8 cellular contexts compared by ENCODE assay signal in the genomic region with DNA sequence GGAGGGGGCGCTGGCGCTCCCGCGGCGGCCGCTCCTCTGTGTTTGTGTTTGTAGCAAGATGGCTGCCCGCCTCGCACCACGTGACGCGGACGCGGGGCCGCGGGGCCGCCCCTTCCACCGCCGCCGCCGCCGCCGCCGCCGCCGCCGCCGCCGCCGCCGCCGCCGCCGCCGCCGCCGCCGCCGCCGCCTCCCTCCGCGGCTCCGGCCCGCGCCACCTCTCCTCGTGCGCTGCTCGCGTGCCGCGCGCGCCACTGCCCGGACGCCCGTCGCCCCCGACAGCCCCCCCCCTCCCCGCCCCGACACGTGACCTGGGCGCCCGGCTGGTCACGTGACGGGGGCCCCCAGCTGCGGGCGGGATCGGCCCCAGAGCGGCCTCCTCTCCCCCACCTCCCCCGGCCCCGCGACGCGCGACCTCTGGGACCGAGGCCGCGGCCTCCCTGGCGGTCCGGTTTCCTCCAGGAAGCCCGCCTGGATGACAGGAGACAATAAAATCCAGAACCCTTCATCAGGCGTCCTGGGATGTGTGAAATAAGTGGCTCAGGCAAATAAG. TPM values are rescaled to one million over a fixed set of nuclear protein-coding genes. Genes with fewer than 3 reads are reported as not detected.
DNase-seq lines count a peak whose midpoint lies in the region; ATAC-seq lines count a peak whose summit lies in the region.

TSS of gene GIGYF1 (minus strand) at position 55 of the 550 bp plus-strand sequence. CDS start 6,012 bp downstream, outside the sequence.

- H3K9me3 ChIP-seq in muscle layer of colon (ENCODE audit: low read length) = no peaks in the 10 kb centered on the region

- DNase-seq in NCI-H524 (lab: John Stamatoyannopoulos, UW) (peak; percentile 21 to 61), NCI-H524 treated with DMSO at 0.1 percent for 48 hours (lab: John Stamatoyannopoulos, UW) (no peak), OCI-M1 (lab: John Stamatoyannopoulos, UW) (peak; percentile 88)
- DNase-seq in activated T-cell treated with anti-CD3 and anti-CD28 coated beads, Interleukin-2, amount 50 U/mL, for 48 hours = peak; percentile 74 to 80
- peak; percentile 74 for DNase-seq in stimulated activated naive CD8-positive, alpha-beta T cell treated with anti-CD3 and anti-CD28 coated beads, Interleukin-15, Interleukin-2, amounts not matched to agents 100 U/mL and 50 U/mL, for 24 hours

- H3K4me3 ChIP-seq in muscle layer of colon (ENCODE audit: low read depth in 1 of 2, low read length in 2 of 2) = peak within 1 kb of the TSS; percentile 62 to 80

- H3K27me3 ChIP-seq in muscle layer of colon (ENCODE audit: control insufficient read depth in 1 of 2, insufficient read depth in 2 of 2, low read length in 2 of 2) = no peaks in the 10 kb centered on the region

- no peaks in the 10 kb centered on the region for H3K36me3 ChIP-seq in muscle layer of colon (ENCODE audit: insufficient read depth, low read length)

- H3K4me1 ChIP-seq in muscle layer of colon (ENCODE audit: insufficient read depth, low read length) = peaks cover 35% of the 10 kb centered on the region

- ATAC-seq in HG03354 (IDR thresholded peaks at IDR 0.05; ENCODE audit: poor library complexity, severe bottlenecking, unreplicated experiment) = peak; percentile 69
- peak; percentile 35 for ATAC-seq in esophagus mucosa
- peak; percentile 47 for ATAC-seq in stimulated activated naive CD8-positive, alpha-beta T cell treated with anti-CD3 and anti-CD28 coated beads, Interleukin-15, Interleukin-2, amounts not matched to agents 100 U/mL and 50 U/mL, for 24 hours

- peak within 1 kb of the TSS; percentile 80 for H3K9ac ChIP-seq in muscle layer of colon (ENCODE audit: low read length)

- H3K27ac ChIP-seq in muscle layer of colon (ENCODE audit: low read depth, low read length) = peak within 1 kb of the TSS; percentile 76

RNA-seq across cellular contexts. Expression of gene GIGYF1, which starts in this region (rescaled TPM):
- total RNA-seq in esophagus mucosa = 10.4 TPM
